In the genomic region with DNA sequence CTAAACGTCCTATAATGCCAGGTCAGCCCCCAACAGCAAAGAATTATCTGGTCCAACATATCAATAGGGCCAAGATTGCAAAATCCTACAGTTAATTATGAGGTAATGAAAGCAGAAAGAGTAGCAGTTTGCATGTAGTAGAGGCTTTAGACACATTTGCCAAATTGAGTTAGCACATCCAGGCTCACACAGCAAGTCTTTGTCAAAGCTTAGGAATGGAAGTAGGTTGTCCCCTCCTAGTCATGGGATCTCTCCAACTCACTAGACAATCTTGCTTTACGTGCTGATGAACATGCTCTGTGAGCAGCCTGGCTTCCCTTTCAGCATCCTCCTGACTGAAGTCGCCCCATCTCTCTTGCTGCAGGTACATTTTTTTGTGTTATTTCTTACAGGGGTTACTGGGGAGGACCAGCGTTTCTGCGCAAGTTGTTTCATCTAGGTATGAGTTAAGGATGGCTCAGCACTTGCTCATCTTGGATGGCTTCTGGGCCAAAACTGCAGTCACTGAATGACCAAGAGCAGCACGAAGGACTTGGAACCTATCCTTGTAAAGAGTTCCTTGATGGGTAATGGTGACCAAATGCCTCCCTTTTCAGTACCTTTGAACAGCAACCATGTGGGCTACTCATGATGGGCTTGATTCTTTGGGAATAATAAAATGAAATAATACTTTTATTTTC, we compare ENCODE assay signal across 22 cellular contexts.
"Had no signal": no experiment of that assay in that cellular context is flagged by ENCODE, and none has a peak within 500 bp of the region (broad histone marks: within the 10 kb centered on the region; RNA-seq: fewer than 3 reads in every experiment).

No MANE protein-coding gene starts in this region.

- H3K36me3 ChIP-seq: brain microvascular endothelial cell had no signal

- H3K27ac Mint-ChIP-seq: activated B cell treated with CpG ODN at 0.5 μM for 24 hours; activated CD4-positive, alpha-beta memory T cell treated with anti-CD3 and anti-CD28 coated beads for 36 hours; activated CD4-positive, alpha-beta T cell treated with anti-CD3 and anti-CD28 coated beads, Interleukin-2, amount 10 ng/mL, durations not matched to agents 24 days and 14 days; activated naive CD8-positive, alpha-beta T cell; T-helper 17 cell had no signal

- H3K4me3 Mint-ChIP-seq: activated B cell treated with CpG ODN at 0.5 μM for 24 hours; activated CD4-positive, alpha-beta memory T cell treated with anti-CD3 and anti-CD28 coated beads for 36 hours; activated CD4-positive, alpha-beta T cell treated with anti-CD3 and anti-CD28 coated beads, Interleukin-2, amount 10 ng/mL, durations not matched to agents 24 days and 14 days; activated naive CD8-positive, alpha-beta T cell; activated T-cell treated with anti-CD3 and anti-CD28 coated beads, Interleukin-2, amount 50 U/mL, for 4 hours; T-helper 17 cell had no signal

- H3K9me3 Mint-ChIP-seq: activated B cell treated with CpG ODN at 0.5 μM for 24 hours; activated CD4-positive, alpha-beta memory T cell treated with anti-CD3 and anti-CD28 coated beads for 36 hours; activated CD4-positive, alpha-beta T cell treated with anti-CD3 and anti-CD28 coated beads, Interleukin-2, amount 10 ng/mL, durations not matched to agents 24 days and 14 days; activated T-cell treated with anti-CD3 and anti-CD28 coated beads, Interleukin-2, amount 50 U/mL, for 4 hours had no signal

- H3K27ac ChIP-seq: brain microvascular endothelial cell, KMS-11 had no signal

- DNase-seq: activated B cell treated with CpG ODN at 0.5 μM for 24 hours; activated CD4-positive, alpha-beta memory T cell treated with anti-CD3 and anti-CD28 coated beads for 36 hours; activated CD4-positive, alpha-beta T cell treated with anti-CD3 and anti-CD28 coated beads for 1 hour; activated CD4-positive, alpha-beta T cell treated with anti-CD3 and anti-CD28 coated beads, Interleukin-2, amount 10 ng/mL, durations not matched to agents 24 days and 14 days; activated CD8-positive, alpha-beta memory T cell treated with anti-CD3 and anti-CD28 coated beads for 24 hours; activated effector memory CD4-positive, alpha-beta T cell treated with anti-CD3 and anti-CD28 coated beads, Interleukin-2, amount 50 U/mL, for 16 hours; activated naive CD4-positive, alpha-beta T cell treated with Interleukin-2 at 50 U/mL for 16 hours; activated T-cell treated with anti-CD3 and anti-CD28 coated beads, Interleukin-2, amount 50 U/mL, for 4 hours; amygdala; brain microvascular endothelial cell; MM.1S; NCI-H1105; NCI-H1436; NCI-H187; NCI-H2081; NCI-H524; PC-3; SHP77 treated with DMSO at 0.1 percent for 48 hours; T-helper 17 cell; T-helper 9 cell had no signal

- ATAC-seq: activated T-cell treated with anti-CD3 and anti-CD28 coated beads, Interleukin-2, amount 50 U/mL, for 4 hours; PC-3; T-helper 17 cell had no signal

- H3K27me3 ChIP-seq: brain microvascular endothelial cell had no signal

- H3K4me1 Mint-ChIP-seq: activated B cell treated with CpG ODN at 0.5 μM for 24 hours; activated CD4-positive, alpha-beta T cell treated with anti-CD3 and anti-CD28 coated beads, Interleukin-2, amount 10 ng/mL, durations not matched to agents 24 days and 14 days had no signal
